Comparison of ENCODE assay signal across 8 cellular contexts in genomic region chr22:40107756-40108437, GRCh38.
DNase-seq lines count a peak whose midpoint lies in the region; ATAC-seq and TF ChIP-seq lines count a peak whose summit lies in the region.

No MANE protein-coding gene starts in this region.

- H3K9me3 ChIP-seq in OCI-LY3 (ENCODE audit: insufficient read depth, low read length) (no peaks in the 10 kb centered on the region), aorta (ENCODE audit: control insufficient read depth, low read length) (no peaks in the 10 kb centered on the region)

- peaks cover 3% of the 10 kb centered on the region for H3K36me3 Mint-ChIP-seq in memory B cell

- WGBS in aorta, 2 donors, result 15 to 16% methylated on average over 6 of the region's 6 CpGs

- no peaks in the 10 kb centered on the region for H3K27me3 Mint-ChIP-seq in memory B cell

- TF ChIP-seq POLR2A in erythroblast (IDR thresholded peaks at IDR 0.05; ENCODE audit: low read length), result no peak

- H3K4me1 Mint-ChIP-seq in memory B cell, result peaks cover 59% of the 10 kb centered on the region

- H3K27ac ChIP-seq in OCI-LY3 (ENCODE audit: low read length) (no peak overlapping the region), aorta (ENCODE audit: low read depth in 1 of 2, low read length in 2 of 2) (peak overlapping the region in 1 of 2 donors; percentile 56)

- in situ Hi-C loops in T47D (cut with HindIII; ENCODE audit: low pct_unique_long_range_greater_than_20kb, low sequenced_read_pairs), result no loop called here

- H3K4me1 ChIP-seq in OCI-LY3 (ENCODE audit: low read length) (peaks cover 16% of the 10 kb centered on the region), aorta (ENCODE audit: control insufficient read depth in 1 of 2, insufficient read depth in 2 of 2, low read length in 2 of 2) (peaks cover 0 to 3% of the 10 kb centered on the region in 2 donors)

- no peak overlapping the region for H3K27ac Mint-ChIP-seq in memory B cell

- H3K79me2 ChIP-seq in OCI-LY3 (ENCODE audit: low read length), result 0 out of 2 replicates have a peak, but pooled peaks cover 6% of the 10 kb centered on the region

- no peak overlapping the region for H3K9ac ChIP-seq in OCI-LY3 (ENCODE audit: low read length)

- DNase-seq in AG10803 (ENCODE audit: low read depth) (peak; percentile 72), T47D (ENCODE audit: low read depth in 1 of 2, low spot score in 1 of 2) (peak; percentile 16 to 71), memory B cell (ENCODE audit: low spot score in 2 of 2) (no peak), aorta (no peak), erythroblast (lab: John Stamatoyannopoulos, UW) (no peak)

- peak overlapping the region; percentile 45 for H3K4me2 ChIP-seq in OCI-LY3 (ENCODE audit: low read length)

- no peaks in the 10 kb centered on the region for H3K9me3 Mint-ChIP-seq in memory B cell

- H3K4me3 Mint-ChIP-seq in memory B cell, result peak overlapping the region; percentile 59

- intact Hi-C loops in aorta (cut with DNase I), result no loop called here

- TF ChIP-seq CTCF in AG10803 (conservative IDR thresholded peaks at IDR 0.05; ENCODE audit: low read length), result peak; percentile 24
- TF ChIP-seq CTCF in OCI-LY3 (IDR thresholded peaks at IDR 0.05; ENCODE audit: low read depth, low read length), result no peak

- H3K4me3 ChIP-seq in AG10803 (ENCODE audit: low read length), result peak overlapping the region; percentile 43
- H3K4me3 ChIP-seq in OCI-LY3 (ENCODE audit: low read length), result peak overlapping the region; percentile 6; the same call in 1 of the 2 replicates
- peak overlapping the region; percentile 6 to 70 for H3K4me3 ChIP-seq in aorta (ENCODE audit: low read length in 2 of 2)

- H3K36me3 ChIP-seq in OCI-LY3 (replicated peaks; ENCODE audit: low read depth, low read length), result no peaks in the 10 kb centered on the region
- no peaks in the 10 kb centered on the region for H3K36me3 ChIP-seq in aorta (ENCODE audit: control insufficient read depth in 1 of 2, insufficient read depth in 2 of 2, low read length in 1 of 2)

- H4K20me1 ChIP-seq in OCI-LY3 (ENCODE audit: insufficient read depth, low read length), result peaks cover 13% of the 10 kb centered on the region; the same call in 1 of the 2 replicates

- H2AFZ ChIP-seq in OCI-LY3 (ENCODE audit: low read depth, low read length), result no peak overlapping the region

- ATAC-seq in memory B cell (ENCODE audit: low read depth), result no peak
- peak; percentile 60 for ATAC-seq in aorta (ENCODE audit: low FRiP score)
- no peak for ATAC-seq in GM18867 (IDR thresholded peaks at IDR 0.05; ENCODE audit: unreplicated experiment)
- ATAC-seq in HG03039 (IDR thresholded peaks at IDR 0.05; ENCODE audit: unreplicated experiment), result no peak

- H3K27me3 ChIP-seq in OCI-LY3 (ENCODE audit: low read depth, low read length), result no peaks in the 10 kb centered on the region
- H3K27me3 ChIP-seq in aorta (ENCODE audit: control insufficient read depth in 1 of 2, insufficient read depth in 2 of 2, low read length in 1 of 2), result no peaks in the 10 kb centered on the region

Comparison
In these comparisons a context has a peak if more than half of its experiments do, and no peak if none do; other contexts are left out.
1. DNase-seq: peak in AG10803 (single experiment) and T47D (2 of 2); none in memory B cell (0 of 2), aorta (0 of 2) and erythroblast (0 of 2).
2. Peak in every context shown above with its lines, with median percentiles within 50 percentile points of each other: H3K4me3 ChIP-seq.